In the genomic region with DNA sequence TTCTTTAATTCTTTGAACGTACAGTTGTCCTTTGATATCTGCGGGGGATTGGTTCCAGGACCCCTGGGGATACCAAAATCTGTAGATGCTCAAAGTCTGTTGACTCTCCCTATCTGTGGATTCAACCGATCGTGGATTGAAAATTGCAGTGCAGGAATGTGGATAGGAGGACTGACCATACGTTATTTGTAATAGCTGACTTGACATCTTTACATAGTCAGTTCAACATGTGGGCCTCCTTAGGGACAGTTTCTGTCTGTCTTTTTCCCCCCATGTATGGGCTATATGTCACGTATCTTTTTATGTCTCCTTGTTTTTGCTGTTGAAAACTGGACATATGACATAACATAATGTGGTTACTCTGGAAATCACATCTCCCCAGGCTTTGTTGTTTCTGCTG, we compare ENCODE assay signal across 7 cellular contexts.
"Had no signal": no experiment of that assay in that cellular context is flagged by ENCODE, and none has a peak within 500 bp of the region (broad histone marks: within the 10 kb centered on the region; RNA-seq: fewer than 3 reads in every experiment).

No MANE protein-coding gene starts in this region.

- H3K9me3 ChIP-seq: HAP-1 had no signal

- DNase-seq: GOT3, H7, HFFc6, KG1 had no signal

- H3K4me3 ChIP-seq: HAP-1 had no signal

- ATAC-seq: HCT116 had no signal

- H3K27ac ChIP-seq: HL-60 had no signal

- H3K36me3 ChIP-seq: HAP-1 had no signal

- H3K4me1 ChIP-seq: HAP-1 had no signal
